In the genomic region with DNA sequence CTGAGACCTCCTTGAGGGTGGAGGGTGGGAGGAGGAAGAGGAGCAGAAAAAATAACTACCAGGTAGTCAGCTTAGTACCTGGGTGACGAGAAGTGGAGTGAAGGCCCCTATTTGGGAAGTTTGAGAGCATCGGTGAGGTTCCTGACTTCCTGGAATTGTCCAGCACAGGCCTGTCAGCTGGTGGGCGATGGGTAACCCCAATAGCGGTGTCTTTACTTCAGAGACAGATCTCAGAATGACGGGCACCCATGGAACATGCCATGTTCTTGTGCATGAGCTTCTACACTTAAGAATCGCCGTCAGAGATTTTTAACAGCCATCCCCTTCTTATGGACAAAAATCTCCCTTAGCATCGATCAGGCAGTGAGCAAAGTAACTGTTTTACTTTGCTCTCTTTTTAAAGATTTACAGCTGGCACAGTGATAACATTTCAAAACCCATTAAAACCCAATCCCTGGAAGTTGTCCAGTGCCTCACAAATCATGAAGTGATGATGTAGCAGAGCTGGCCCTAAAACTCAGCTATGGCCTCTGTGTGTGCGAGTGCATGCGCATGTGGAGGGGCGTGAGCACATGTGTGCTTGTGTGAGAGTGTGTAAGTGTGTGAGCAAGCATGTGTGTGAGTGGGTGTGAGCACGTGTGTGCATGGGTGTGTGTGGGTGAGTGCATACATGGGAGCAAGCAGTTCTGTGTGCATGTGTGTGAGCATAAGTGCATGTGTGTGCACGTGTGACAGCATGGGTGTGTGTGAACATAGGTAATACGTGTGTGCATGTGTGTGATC, we compare ENCODE assay signal across 2 cellular contexts.
TF ChIP-seq lines count a peak whose summit lies in the region.

No MANE protein-coding gene starts in this region.

TF ChIP-seq in GM12891, 5 proteins besides CTCF, POLR2A, EP300 and RAD21 (continued from another document):
- TF ChIP-seq POLR2AphosphoS5 (IDR thresholded peaks at IDR 0.05; ENCODE audit: low read depth, low read length), result no peak
- TF ChIP-seq POU2F2 (IDR thresholded peaks at IDR 0.05; ENCODE audit: low read depth, low read length), result no peak
- no peak for TF ChIP-seq PAX5 (IDR thresholded peaks at IDR 0.05; ENCODE audit: insufficient read depth, low read length, severe bottlenecking)

TF ChIP-seq in endothelial cell of umbilical vein, 7 proteins besides CTCF, POLR2A, EP300 and RAD21 (continued from another document):
- TF ChIP-seq, protein P1, sequence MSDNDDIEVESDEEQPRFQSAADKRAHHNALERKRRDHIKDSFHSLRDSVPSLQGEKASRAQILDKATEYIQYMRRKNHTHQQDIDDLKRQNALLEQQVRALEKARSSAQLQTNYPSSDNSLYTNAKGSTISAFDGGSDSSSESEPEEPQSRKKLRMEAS (IDR thresholded peaks at IDR 0.05; ENCODE audit: insufficient read depth, insufficient read length), result peak; percentile 2
